1 cellular context compared by ENCODE assay signal in genomic region chr19:40778045-40778864, GRCh38.
A peak's percentile ranks its signal among the peaks of the same experiment; 100 is the strongest.
TF ChIP-seq lines count a peak whose summit lies in the region.

Gene RAB4B (plus strand): TSS chr19:40778247. CDS start chr19:40778376, 129 bp downstream.

TF ChIP-seq in A549, 52 proteins besides CTCF, POLR2A, EP300 and RAD21 (continued from another document):
- TF ChIP-seq, protein P1, sequence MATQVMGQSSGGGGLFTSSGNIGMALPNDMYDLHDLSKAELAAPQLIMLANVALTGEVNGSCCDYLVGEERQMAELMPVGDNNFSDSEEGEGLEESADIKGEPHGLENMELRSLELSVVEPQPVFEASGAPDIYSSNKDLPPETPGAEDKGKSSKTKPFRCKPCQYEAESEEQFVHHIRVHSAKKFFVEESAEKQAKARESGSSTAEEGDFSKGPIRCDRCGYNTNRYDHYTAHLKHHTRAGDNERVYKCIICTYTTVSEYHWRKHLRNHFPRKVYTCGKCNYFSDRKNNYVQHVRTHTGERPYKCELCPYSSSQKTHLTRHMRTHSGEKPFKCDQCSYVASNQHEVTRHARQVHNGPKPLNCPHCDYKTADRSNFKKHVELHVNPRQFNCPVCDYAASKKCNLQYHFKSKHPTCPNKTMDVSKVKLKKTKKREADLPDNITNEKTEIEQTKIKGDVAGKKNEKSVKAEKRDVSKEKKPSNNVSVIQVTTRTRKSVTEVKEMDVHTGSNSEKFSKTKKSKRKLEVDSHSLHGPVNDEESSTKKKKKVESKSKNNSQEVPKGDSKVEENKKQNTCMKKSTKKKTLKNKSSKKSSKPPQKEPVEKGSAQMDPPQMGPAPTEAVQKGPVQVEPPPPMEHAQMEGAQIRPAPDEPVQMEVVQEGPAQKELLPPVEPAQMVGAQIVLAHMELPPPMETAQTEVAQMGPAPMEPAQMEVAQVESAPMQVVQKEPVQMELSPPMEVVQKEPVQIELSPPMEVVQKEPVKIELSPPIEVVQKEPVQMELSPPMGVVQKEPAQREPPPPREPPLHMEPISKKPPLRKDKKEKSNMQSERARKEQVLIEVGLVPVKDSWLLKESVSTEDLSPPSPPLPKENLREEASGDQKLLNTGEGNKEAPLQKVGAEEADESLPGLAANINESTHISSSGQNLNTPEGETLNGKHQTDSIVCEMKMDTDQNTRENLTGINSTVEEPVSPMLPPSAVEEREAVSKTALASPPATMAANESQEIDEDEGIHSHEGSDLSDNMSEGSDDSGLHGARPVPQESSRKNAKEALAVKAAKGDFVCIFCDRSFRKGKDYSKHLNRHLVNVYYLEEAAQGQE (IDR thresholded peaks at IDR 0.05) = peak; percentile 45; the same call in 1 of the 2 replicates
- no peak for TF ChIP-seq SMC3 (IDR thresholded peaks at IDR 0.05)
- no peak for TF ChIP-seq ZNF302 (CRISPR knock-in tag; IDR thresholded peaks at IDR 0.05)
- TF ChIP-seq, protein P2, sequence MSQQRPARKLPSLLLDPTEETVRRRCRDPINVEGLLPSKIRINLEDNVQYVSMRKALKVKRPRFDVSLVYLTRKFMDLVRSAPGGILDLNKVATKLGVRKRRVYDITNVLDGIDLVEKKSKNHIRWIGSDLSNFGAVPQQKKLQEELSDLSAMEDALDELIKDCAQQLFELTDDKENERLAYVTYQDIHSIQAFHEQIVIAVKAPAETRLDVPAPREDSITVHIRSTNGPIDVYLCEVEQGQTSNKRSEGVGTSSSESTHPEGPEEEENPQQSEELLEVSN (IDR thresholded peaks at IDR 0.05; ENCODE audit: borderline replicate concordance, low read depth) = no peak
- TF ChIP-seq PBX3 (IDR thresholded peaks at IDR 0.05) = peak; percentile 57
- TF ChIP-seq, protein P3, sequence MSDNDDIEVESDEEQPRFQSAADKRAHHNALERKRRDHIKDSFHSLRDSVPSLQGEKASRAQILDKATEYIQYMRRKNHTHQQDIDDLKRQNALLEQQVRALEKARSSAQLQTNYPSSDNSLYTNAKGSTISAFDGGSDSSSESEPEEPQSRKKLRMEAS (IDR thresholded peaks at IDR 0.05) = peak; percentile 65; the same call in 1 of the 2 replicates
- TF ChIP-seq EHF (CRISPR knock-in tag; IDR thresholded peaks at IDR 0.05) = no peak
- no peak for TF ChIP-seq RNF2 (IDR thresholded peaks at IDR 0.05; ENCODE audit: borderline replicate concordance, low read depth)
- TF ChIP-seq ZSCAN20 (CRISPR knock-in tag; IDR thresholded peaks at IDR 0.05) = no peak
- TF ChIP-seq, protein P4, sequence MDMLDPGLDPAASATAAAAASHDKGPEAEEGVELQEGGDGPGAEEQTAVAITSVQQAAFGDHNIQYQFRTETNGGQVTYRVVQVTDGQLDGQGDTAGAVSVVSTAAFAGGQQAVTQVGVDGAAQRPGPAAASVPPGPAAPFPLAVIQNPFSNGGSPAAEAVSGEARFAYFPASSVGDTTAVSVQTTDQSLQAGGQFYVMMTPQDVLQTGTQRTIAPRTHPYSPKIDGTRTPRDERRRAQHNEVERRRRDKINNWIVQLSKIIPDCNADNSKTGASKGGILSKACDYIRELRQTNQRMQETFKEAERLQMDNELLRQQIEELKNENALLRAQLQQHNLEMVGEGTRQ (IDR thresholded peaks at IDR 0.05) = peak; percentile 62
- peak; percentile 80; the same call in 1 of the 2 replicates for TF ChIP-seq TFCP2L1 (CRISPR knock-in tag; IDR thresholded peaks at IDR 0.05)
- TF ChIP-seq RFX5 (IDR thresholded peaks at IDR 0.05) = no peak
- TF ChIP-seq HOXA7 (CRISPR knock-in tag; IDR thresholded peaks at IDR 0.05) = 0 out of 2 replicates have a peak, but pooled peaks have one; percentile 7
- TF ChIP-seq ELK1 (IDR thresholded peaks at IDR 0.05; ENCODE audit: low read depth, low read length) = no peak
- TF ChIP-seq MAFK (IDR thresholded peaks at IDR 0.05; ENCODE audit: partially characterized antibody) = no peak
- no peak for TF ChIP-seq KDM5A (IDR thresholded peaks at IDR 0.05)
- TF ChIP-seq ESRRA (IDR thresholded peaks at IDR 0.05; ENCODE audit: borderline replicate concordance, low read length) = no peak
- TF ChIP-seq CBX2 (IDR thresholded peaks at IDR 0.05; ENCODE audit: borderline replicate concordance, low read depth) = no peak
- peak; percentile 12; the same call in 1 of the 2 replicates for TF ChIP-seq FOSB (CRISPR knock-in tag; IDR thresholded peaks at IDR 0.05)
- no peak for TF ChIP-seq FOSL2 (IDR thresholded peaks at IDR 0.05)
- no peak for TF ChIP-seq FOSL2 (CRISPR knock-in tag; IDR thresholded peaks at IDR 0.05)
- no peak for TF ChIP-seq HEYL (CRISPR knock-in tag; IDR thresholded peaks at IDR 0.05)
- 0 out of 2 replicates have a peak, but pooled peaks have one; percentile 2 for TF ChIP-seq MYC (IDR thresholded peaks at IDR 0.05; ENCODE audit: borderline replicate concordance, low read length)
- TF ChIP-seq HOXB13 (CRISPR knock-in tag; IDR thresholded peaks at IDR 0.05; ENCODE audit: low read depth) = no peak
- TF ChIP-seq, protein P5, sequence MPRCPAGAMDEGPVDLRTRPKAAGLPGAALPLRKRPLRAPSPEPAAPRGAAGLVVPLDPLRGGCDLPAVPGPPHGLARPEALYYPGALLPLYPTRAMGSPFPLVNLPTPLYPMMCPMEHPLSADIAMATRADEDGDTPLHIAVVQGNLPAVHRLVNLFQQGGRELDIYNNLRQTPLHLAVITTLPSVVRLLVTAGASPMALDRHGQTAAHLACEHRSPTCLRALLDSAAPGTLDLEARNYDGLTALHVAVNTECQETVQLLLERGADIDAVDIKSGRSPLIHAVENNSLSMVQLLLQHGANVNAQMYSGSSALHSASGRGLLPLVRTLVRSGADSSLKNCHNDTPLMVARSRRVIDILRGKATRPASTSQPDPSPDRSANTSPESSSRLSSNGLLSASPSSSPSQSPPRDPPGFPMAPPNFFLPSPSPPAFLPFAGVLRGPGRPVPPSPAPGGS (IDR thresholded peaks at IDR 0.05) = peak; percentile 91; the same call in 1 of the 3 replicates
- no peak for TF ChIP-seq CHD4 (IDR thresholded peaks at IDR 0.05; ENCODE audit: borderline replicate concordance)
- no peak for TF ChIP-seq RCOR1 (IDR thresholded peaks at IDR 0.05; ENCODE audit: low read depth, low read length)
- no peak; the same call in 1 of the 2 replicates for TF ChIP-seq BHLHE40 (IDR thresholded peaks at IDR 0.05; ENCODE audit: low read depth, low read length)
- no peak for TF ChIP-seq JUNB (IDR thresholded peaks at IDR 0.05)
- no peak for TF ChIP-seq NFE2L2 (conservative IDR thresholded peaks at IDR 0.05; ENCODE audit: low read length)
- TF ChIP-seq NR3C1 (IDR thresholded peaks at IDR 0.05) = no peak
- no peak for TF ChIP-seq NPAS2 (CRISPR knock-in tag; IDR thresholded peaks at IDR 0.05; ENCODE audit: borderline replicate concordance)
- TF ChIP-seq JUN (IDR thresholded peaks at IDR 0.05) = peak; percentile 43 to 87; a peak in 4 of 5 replicates
- TF ChIP-seq HDAC2 (IDR thresholded peaks at IDR 0.05) = no peak
- TF ChIP-seq MAZ (IDR thresholded peaks at IDR 0.05; ENCODE audit: borderline replicate concordance, low read depth, low read length) = 0 out of 2 replicates have a peak, but pooled peaks have one; percentile 77
- TF ChIP-seq ZFP36 (IDR thresholded peaks at IDR 0.05; ENCODE audit: borderline replicate concordance, partially characterized antibody) = no peak
